In genomic region chr13:24923305-24923640, GRCh38 we compare ENCODE assay signal across 8 cellular contexts.
DNase-seq lines count a peak whose midpoint lies in the region; ATAC-seq and TF ChIP-seq lines count a peak whose summit lies in the region.

No MANE protein-coding gene starts in this region.

- CTCF ChIA-PET in mammary epithelial cell (lab: Charles Lee; ENCODE audit: low non-redundant PET) = no interaction called here

- dilution Hi-C loops in mammary epithelial cell (cut with HindIII; ENCODE audit: low sequenced_read_pairs) = no loop called here

- peak overlapping the region; percentile 83 for H3K4me3 ChIP-seq in ACC112 (ENCODE audit: low read depth, low read length)
- peak overlapping the region; percentile 87 for H3K4me3 ChIP-seq in GM12864 (ENCODE audit: low read depth, low read length)
- peak overlapping the region; percentile 81 to 93 (median 91) for H3K4me3 ChIP-seq in mammary epithelial cell (replicated peaks in 1 of 3; ENCODE audit: insufficient read depth in 1 of 3, low read depth in 2 of 3, low read length in 3 of 3)
- peak overlapping the region; percentile 83 to 92 for H3K4me3 ChIP-seq in stomach smooth muscle (ENCODE audit: low read length in 2 of 2)

- TSS peak; percentile 92 for BruUV-seq in mammary epithelial cell (replicated peaks; lab: Mats Ljungman, UMichigan)

- no peak for TF ChIP-seq CTCF in GM12864 (IDR thresholded peaks at IDR 0.05; ENCODE audit: low read depth, low read length, missing control alignments)
- TF ChIP-seq CTCF in mammary epithelial cell (conservative IDR thresholded peaks at IDR 0.05 in 1 of 2, IDR thresholded peaks at IDR 0.05 in 1 of 2; ENCODE audit: extremely low read depth in 1 of 2, insufficient read depth in 1 of 2, low read depth in 1 of 2, low read length in 2 of 2) = no peak

- H3K4me1 ChIP-seq in ACC112 (ENCODE audit: control insufficient read depth, insufficient read depth, low read length, unreplicated experiment) (peaks cover 14% of the 10 kb centered on the region), mammary epithelial cell (ENCODE audit: insufficient read depth, low read length) (peaks cover 2% of the 10 kb centered on the region), stomach smooth muscle (ENCODE audit: control insufficient read depth, insufficient read depth, low read length) (peaks cover 6% of the 10 kb centered on the region)

- H3K4me2 ChIP-seq in mammary epithelial cell (ENCODE audit: insufficient read depth, low read depth, low read length) = peak overlapping the region; percentile 83

- H3K36me3 ChIP-seq in ACC112 (ENCODE audit: insufficient read depth, low read length) (no peaks in the 10 kb centered on the region), mammary epithelial cell (ENCODE audit: insufficient read depth, low read length) (no peaks in the 10 kb centered on the region), stomach smooth muscle (ENCODE audit: control insufficient read depth in 2 of 2, insufficient read depth in 2 of 2, low read length in 2 of 2) (no peaks in the 10 kb centered on the region)

- intact Hi-C loops in mammary epithelial cell (cut with micrococcal nuclease) = loop anchor here (5.0 kb wide), 1 partner anchor 251 kb away; no protein-coding TSS in a partner anchor

- WGBS in mammary epithelial cell (ENCODE audit: low coverage, missing lambda C conversion rate) = 2% methylated on average over 7 of the region's 8 CpGs

- H3K79me2 ChIP-seq in ACC112 (ENCODE audit: control insufficient read depth, insufficient read depth, low read length, unreplicated experiment) = peaks cover 37% of the 10 kb centered on the region
- H3K79me2 ChIP-seq in mammary epithelial cell (ENCODE audit: insufficient read depth, low read length) = peaks cover 39% of the 10 kb centered on the region

- in situ Hi-C loops in mammary epithelial cell (cut with MboI; ENCODE audit: low sequenced_read_pairs in 2 of 2) = no loop called here

- H3K9me3 ChIP-seq in mammary epithelial cell (replicated peaks; ENCODE audit: insufficient read depth, low read length) (no peaks in the 10 kb centered on the region), stomach smooth muscle (ENCODE audit: control insufficient read depth in 2 of 2, low read length in 2 of 2) (no peaks in the 10 kb centered on the region)

- H2AFZ ChIP-seq in ACC112 (ENCODE audit: low read length, unreplicated experiment) = peak overlapping the region; percentile 95
- peak overlapping the region; percentile 96 for H2AFZ ChIP-seq in mammary epithelial cell (ENCODE audit: low read depth, low read length)

- H3K27ac ChIP-seq in ACC112 (ENCODE audit: low read depth, low read length) (peak overlapping the region; percentile 97), mammary epithelial cell (ENCODE audit: insufficient read depth, low read depth, low read length) (peak overlapping the region; percentile 82), layer of hippocampus (ENCODE audit: low read depth, low read length) (peak overlapping the region; percentile 62), stomach smooth muscle (ENCODE audit: low read length) (peak overlapping the region; percentile 88)

- H3K27me3 ChIP-seq in ACC112 (ENCODE audit: insufficient read depth, low read length) (no peaks in the 10 kb centered on the region), mammary epithelial cell (ENCODE audit: insufficient read depth, low read length) (no peaks in the 10 kb centered on the region), layer of hippocampus (ENCODE audit: control insufficient read depth, insufficient read depth, low read length) (no peaks in the 10 kb centered on the region), stomach smooth muscle (ENCODE audit: control insufficient read depth in 1 of 2, insufficient read depth in 2 of 2, low read length in 2 of 2) (no peaks in the 10 kb centered on the region)

- H3K9ac ChIP-seq in mammary epithelial cell (ENCODE audit: insufficient read depth, low read length) (peak overlapping the region; percentile 86), stomach smooth muscle (ENCODE audit: low read length in 2 of 2) (peak overlapping the region; percentile 89 to 98)

- DNase-seq in GM12864 (ENCODE audit: low read depth) (peak; percentile 92), NCI-H2227 treated with DMSO at 0.1 percent for 48 hours (lab: John Stamatoyannopoulos, UW) (peak; percentile 75), mammary epithelial cell (no peak)
- no peak for DNase-seq in activated CD4-positive, alpha-beta T cell treated with anti-CD3 and anti-CD28 coated beads for 1 hour

- ATAC-seq in HG02610 (IDR thresholded peaks at IDR 0.05; ENCODE audit: unreplicated experiment) = peak; percentile 76

- no peaks in the 10 kb centered on the region for H4K20me1 ChIP-seq in mammary epithelial cell (ENCODE audit: insufficient read depth, low read length)

Comparison
In these comparisons a context has a peak if more than half of its experiments do, and no peak if none do; other contexts are left out.
1. DNase-seq: peak in GM12864 (single experiment) and NCI-H2227 treated with DMSO at 0.1 percent for 48 hours (single experiment); none in mammary epithelial cell (single experiment) and activated CD4-positive, alpha-beta T cell treated with anti-CD3 and anti-CD28 coated beads for 1 hour (single experiment).
2. Peak in every context shown above with its lines, with median percentiles within 50 percentile points of each other: H3K27ac ChIP-seq and H3K4me3 ChIP-seq.